Comparison of ENCODE assay signal across 1 cellular context in genomic region chr2:230712443-230713330, GRCh38.
TF ChIP-seq lines count a peak whose summit lies in the region.

CAB39 (plus strand) TSS chr2:230712842; CDS start chr2:230760002, 47,160 bp downstream.

TF ChIP-seq in GM12878, 131 proteins besides CTCF, POLR2A, EP300 and RAD21 (continued from another document and continues in another):
- no peak for TF ChIP-seq ZBTB40 (IDR thresholded peaks at IDR 0.05; ENCODE audit: borderline replicate concordance)
- TF ChIP-seq HCFC1 (IDR thresholded peaks at IDR 0.05; ENCODE audit: low read length), result peak; percentile 50; the same call in 1 of the 2 replicates
- peak; percentile 50 for TF ChIP-seq SMC3 (IDR thresholded peaks at IDR 0.05; ENCODE audit: borderline replicate concordance, low read length)
- TF ChIP-seq PAX5 (IDR thresholded peaks at IDR 0.05; ENCODE audit: borderline replicate concordance, low read depth, low read length), result peak; percentile 76; the same call in 1 of the 2 replicates
- 0 out of 2 replicates have a peak, but pooled peaks have one; percentile 30 for TF ChIP-seq IRF4 (IDR thresholded peaks at IDR 0.05; ENCODE audit: low read depth, low read length)
- TF ChIP-seq MEF2B (IDR thresholded peaks at IDR 0.05; ENCODE audit: partially characterized antibody, poor library complexity, severe bottlenecking), result peak; percentile 21
- peak; percentile 83 for TF ChIP-seq ZNF592 (IDR thresholded peaks at IDR 0.05)
- no peak for TF ChIP-seq USF1 (IDR thresholded peaks at IDR 0.05; ENCODE audit: borderline replicate concordance, extremely low read length, insufficient read depth, low read depth, low read length)
- TF ChIP-seq ATF7 (IDR thresholded peaks at IDR 0.05; ENCODE audit: low read depth), result no peak
- 0 out of 2 replicates have a peak, but pooled peaks have one; percentile 26 for TF ChIP-seq ASH2L (IDR thresholded peaks at IDR 0.05; ENCODE audit: borderline replicate concordance, low read depth)
- peak; percentile 65 for TF ChIP-seq SP1 (IDR thresholded peaks at IDR 0.05; ENCODE audit: low read depth, low read length)
- TF ChIP-seq PBX3 (IDR thresholded peaks at IDR 0.05; ENCODE audit: insufficient replicate concordance, low read depth, low read length), result no peak
- no peak for TF ChIP-seq TCF7 (IDR thresholded peaks at IDR 0.05; ENCODE audit: borderline replicate concordance)
- no peak for TF ChIP-seq BMI1 (IDR thresholded peaks at IDR 0.05; ENCODE audit: borderline replicate concordance)
- no peak for TF ChIP-seq SKIL (IDR thresholded peaks at IDR 0.05; ENCODE audit: low read depth, poor library complexity, severe bottlenecking)
- peak; percentile 81 for TF ChIP-seq RELB (IDR thresholded peaks at IDR 0.05; ENCODE audit: low read depth)
- no peak for TF ChIP-seq CHD2 (IDR thresholded peaks at IDR 0.05; ENCODE audit: borderline replicate concordance, low read depth, low read length)
- peak; percentile 93 for TF ChIP-seq EED (IDR thresholded peaks at IDR 0.05; ENCODE audit: low read depth)
- no peak; the same call in 1 of the 2 replicates for TF ChIP-seq MLLT1 (IDR thresholded peaks at IDR 0.05)
- TF ChIP-seq IRF5 (IDR thresholded peaks at IDR 0.05; ENCODE audit: borderline replicate concordance), result no peak; the same call in 1 of the 2 replicates
- no peak for TF ChIP-seq WRNIP1 (IDR thresholded peaks at IDR 0.05; ENCODE audit: borderline replicate concordance, low read depth, low read length)
- TF ChIP-seq ZZZ3 (IDR thresholded peaks at IDR 0.05; ENCODE audit: control insufficient read depth, insufficient read length, low read depth), result no peak
- TF ChIP-seq EZH2 (IDR thresholded peaks at IDR 0.05; ENCODE audit: borderline replicate concordance, control insufficient read depth, low read depth, low read length), result no peak
- no peak for TF ChIP-seq BCLAF1 (IDR thresholded peaks at IDR 0.05)
- peak; percentile 88; the same call in 1 of the 2 replicates for TF ChIP-seq RB1 (IDR thresholded peaks at IDR 0.05; ENCODE audit: borderline replicate concordance)
- TF ChIP-seq FOXK2 (IDR thresholded peaks at IDR 0.05), result no peak
- TF ChIP-seq POLR2AphosphoS2 (IDR thresholded peaks at IDR 0.05; ENCODE audit: low read depth, low read length), result no peak
- no peak; the same call in 1 of the 2 replicates for TF ChIP-seq MTA2 (IDR thresholded peaks at IDR 0.05; ENCODE audit: low read depth)
- peak; percentile 79 for TF ChIP-seq NBN (IDR thresholded peaks at IDR 0.05)
- peak; percentile 10; the same call in 1 of the 2 replicates for TF ChIP-seq TCF12 (IDR thresholded peaks at IDR 0.05; ENCODE audit: low read depth, low read length)
- peak; percentile 21; the same call in 1 of the 2 replicates for TF ChIP-seq SMAD5 (IDR thresholded peaks at IDR 0.05; ENCODE audit: low read depth)
- TF ChIP-seq PAX8 (IDR thresholded peaks at IDR 0.05), result no peak
- peak; percentile 41 for TF ChIP-seq RELA (IDR thresholded peaks at IDR 0.05; ENCODE audit: borderline replicate concordance, partially characterized antibody)
- TF ChIP-seq JUND (IDR thresholded peaks at IDR 0.05; ENCODE audit: low read depth, low read length), result 0 out of 2 replicates have a peak, but pooled peaks have one; percentile 19
- peak; percentile 98 for TF ChIP-seq SMARCA5 (IDR thresholded peaks at IDR 0.05)
